Comparison of ENCODE assay signal across 18 cellular contexts in genomic region chr20:24492698-24493097, GRCh38. TPM values are rescaled to one million over a fixed set of nuclear protein-coding genes. Genes with fewer than 3 reads are reported as not detected.
DNase-seq lines count a peak whose midpoint lies in the region; ATAC-seq and TF ChIP-seq lines count a peak whose summit lies in the region.
"Had no signal": no experiment of that assay in that cellular context is flagged by ENCODE, and none has a peak within 500 bp of the region (broad histone marks: within the 10 kb centered on the region; RNA-seq: fewer than 3 reads in every experiment).

No MANE protein-coding gene starts in this region.

- H3K4me1 ChIP-seq in GM23338 (ENCODE audit: insufficient read depth), result peaks cover 11% of the 10 kb centered on the region
- peaks cover 24% of the 10 kb centered on the region for H3K4me1 ChIP-seq in neural progenitor cell
- H3K4me1 ChIP-seq in left ventricle myocardium inferior, result peaks cover 31% of the 10 kb centered on the region
- H3K4me1 ChIP-seq: HAP-1 had no signal

- peaks cover 15% of the 10 kb centered on the region for H3K27me3 Mint-ChIP-seq in GM23338 (ENCODE audit: insufficient read depth, low read depth, poor library complexity)
- H3K27me3 Mint-ChIP-seq in neural progenitor cell (ENCODE audit: insufficient read depth, low read depth), result peaks cover 10% of the 10 kb centered on the region

- TF ChIP-seq CTCF in GM23338 (conservative IDR thresholded peaks at IDR 0.05; ENCODE audit: low read depth in 2 of 2) (no peak), dorsolateral prefrontal cortex (IDR thresholded peaks at IDR 0.05 in 54 of 56, conservative IDR thresholded peaks at IDR 0.05 in 2 of 56; ENCODE audit: low read depth in 1 of 56, partially characterized antibody in 56 of 56) (no peak), neural progenitor cell (IDR thresholded peaks at IDR 0.05) (no peak), left ventricle myocardium inferior (IDR thresholded peaks at IDR 0.05; ENCODE audit: borderline replicate concordance) (no peak)

- H3K27ac ChIP-seq in GM23338 (ENCODE audit: low read depth) (no peak overlapping the region), dorsolateral prefrontal cortex (peak overlapping the region in 51 of 59 donors; percentile 7 to 75 (median 58)), neural progenitor cell (no peak overlapping the region), left ventricle myocardium inferior (replicated peaks) (no peak overlapping the region)
- H3K27ac ChIP-seq: GM23248 had no signal

- no peaks in the 10 kb centered on the region for H3K9me3 ChIP-seq in neural progenitor cell (ENCODE audit: low read depth)
- no peaks in the 10 kb centered on the region for H3K9me3 ChIP-seq in left ventricle myocardium inferior (replicated peaks)
- H3K9me3 ChIP-seq: A549, HAP-1 had no signal

- H3K36me3 Mint-ChIP-seq in GM23338 (ENCODE audit: low read depth) (peaks cover 8% of the 10 kb centered on the region; the same call in 2 of the 3 replicates), neural progenitor cell (no peaks in the 10 kb centered on the region)
- H3K36me3 Mint-ChIP-seq: CD4-positive, alpha-beta memory T cell had no signal

- H3K36me3 ChIP-seq in GM23338 (ENCODE audit: insufficient read depth) (no peaks in the 10 kb centered on the region), neural progenitor cell (no peaks in the 10 kb centered on the region), left ventricle myocardium inferior (no peaks in the 10 kb centered on the region)
- H3K36me3 ChIP-seq: HAP-1 had no signal

- H3K27me3 ChIP-seq in GM23338 (ENCODE audit: insufficient read depth) (no peaks in the 10 kb centered on the region), dorsolateral prefrontal cortex (no peaks in the 10 kb centered on the region), neural progenitor cell (no peaks in the 10 kb centered on the region), left ventricle myocardium inferior (ENCODE audit: low read depth) (no peaks in the 10 kb centered on the region)

- H2AFZ ChIP-seq in GM23338, result no peak overlapping the region
- no peak overlapping the region for H2AFZ ChIP-seq in neural progenitor cell (replicated peaks)
- H2AFZ ChIP-seq: GM23248 had no signal

- no peak overlapping the region for H3K9ac ChIP-seq in neural progenitor cell
- H3K9ac ChIP-seq: GM23248 had no signal

- H3K4me3 ChIP-seq in GM23338, result no peak overlapping the region
- H3K4me3 ChIP-seq in dorsolateral prefrontal cortex, result no peak overlapping the region
- H3K4me3 ChIP-seq in neural progenitor cell, result no peak overlapping the region
- no peak overlapping the region for H3K4me3 ChIP-seq in left ventricle myocardium inferior
- H3K4me3 ChIP-seq: A549, GM12878, GM23248, HAP-1 had no signal

- H3K4me3 Mint-ChIP-seq in GM23338 (peak overlapping the region; percentile 11; the same call in 1 of the 3 replicates), neural progenitor cell (no peak overlapping the region)
- H3K4me3 Mint-ChIP-seq: CD4-positive, alpha-beta memory T cell; HFFc6 had no signal

- intact Hi-C loops in dorsolateral prefrontal cortex (cut with DNase I), result loop anchor here in 1 of 2 donors (10.0 kb wide), 1 partner anchor 328 kb away; no protein-coding TSS in a partner anchor
- intact Hi-C loops in left ventricle myocardium inferior (cut with micrococcal nuclease), result no loop called here

- H3F3A ChIP-seq in GM23338 (replicated peaks; ENCODE audit: low read depth) (no peaks in the 10 kb centered on the region), neural progenitor cell (ENCODE audit: low read depth) (no peaks in the 10 kb centered on the region)

- no peaks in the 10 kb centered on the region; the same call in 2 of the 3 replicates for H3K9me3 Mint-ChIP-seq in GM23338
- no peaks in the 10 kb centered on the region for H3K9me3 Mint-ChIP-seq in neural progenitor cell
- H3K9me3 Mint-ChIP-seq: CD4-positive, alpha-beta memory T cell; HFFc6 had no signal

- no peaks in the 10 kb centered on the region for H3K79me2 ChIP-seq in GM23338 (replicated peaks; ENCODE audit: insufficient read depth)
- no peaks in the 10 kb centered on the region for H3K79me2 ChIP-seq in neural progenitor cell (ENCODE audit: low read depth)

- no peak for ATAC-seq in GM23338
- ATAC-seq: GM12878 had no signal

- H3K4me2 ChIP-seq in GM23338, result 0 out of 2 replicates have a peak overlapping the region, but pooled peaks have one; percentile 23
- H3K4me2 ChIP-seq in neural progenitor cell, result peak overlapping the region; percentile 62
- H3K4me2 ChIP-seq: A549 had no signal

- no peak overlapping the region for H3K27ac Mint-ChIP-seq in GM23338
- H3K27ac Mint-ChIP-seq in neural progenitor cell, result peak overlapping the region; percentile 23
- H3K27ac Mint-ChIP-seq: CD4-positive, alpha-beta memory T cell; HFFc6 had no signal

- H3K9me2 ChIP-seq in GM23338 (ENCODE audit: insufficient read depth), result no peaks in the 10 kb centered on the region

- H4K20me1 ChIP-seq in GM23338 (replicated peaks; ENCODE audit: insufficient read depth), result no peaks in the 10 kb centered on the region
- H4K20me1 ChIP-seq in neural progenitor cell (ENCODE audit: low read depth), result peaks cover 16% of the 10 kb centered on the region

- DNase-seq in GM23338 (ENCODE audit: low spot score) (no peak), cerebellar cortex (ENCODE audit: low spot score) (peak; percentile 59), dorsolateral prefrontal cortex (no peak), neural progenitor cell (ENCODE audit: low spot score) (no peak), left ventricle myocardium inferior (no peak), amygdala (lab: John Stamatoyannopoulos, UW) (no peak), Kasumi-1 (lab: John Stamatoyannopoulos, UW) (no peak)
- DNase-seq: 8988T; ACHN; Calu3; CD4-positive, alpha-beta memory T cell; DMS53; DMS79 treated with DMSO at 0.1 percent for 48 hours; HFFc6 had no signal

- H3K4me1 Mint-ChIP-seq in GM23338 (peaks cover 33% of the 10 kb centered on the region), neural progenitor cell (peaks cover 17% of the 10 kb centered on the region)
- H3K4me1 Mint-ChIP-seq: CD4-positive, alpha-beta memory T cell had no signal

TF ChIP-seq in GM23338, 12 proteins besides CTCF, POLR2A, EP300 and RAD21 (continues in another document):
- TF ChIP-seq STAT1 (IDR thresholded peaks at IDR 0.05; ENCODE audit: unreplicated experiment) (no peak), JUNB (IDR thresholded peaks at IDR 0.05; ENCODE audit: unreplicated experiment) (no peak), EZH2 (IDR thresholded peaks at IDR 0.05; ENCODE audit: low read depth, unreplicated experiment) (no peak), REST (IDR thresholded peaks at IDR 0.05; ENCODE audit: unreplicated experiment) (no peak), POLR2AphosphoS5 (IDR thresholded peaks at IDR 0.05; ENCODE audit: low read depth) (no peak), NANOG (IDR thresholded peaks at IDR 0.05; ENCODE audit: borderline replicate concordance) (no peak)

RNA-seq across cellular contexts. Expression of gene SYNDIG1, which starts 23.3 kb away (rescaled TPM):
- total RNA-seq in GM23338 (2014; rRNA removed; shearing (Covaris generic)), result 4.8 and 7.4 TPM in 2 replicates
- 2.8 and 3.0 TPM in 2 replicates for polyA plus RNA-seq in GM23338 (2016; fragmentation: Nextera tagmentation; extraction: Ambion mirVana)
- 10 to 100 TPM; 26.8 to 67.4 (median 45.8) TPM for total RNA-seq in dorsolateral prefrontal cortex
- total RNA-seq in neural progenitor cell (ENCODE audit: low replicate concordance), result 1.0 and 4.7 TPM in 2 replicates
- total RNA-seq in left ventricle myocardium inferior, result 21.4 TPM
- total RNA-seq: Calu3; CD4-positive, alpha-beta memory T cell; GM12878 had no signal
- polyA plus RNA-seq: CD4-positive, alpha-beta memory T cell; GM12878 had no signal

Comparison
In these comparisons a context has a peak if more than half of its experiments do, and no peak if none do; other contexts are left out.
1. H3K27ac ChIP-seq: peak in dorsolateral prefrontal cortex (51 of 59); none in GM23338 (single experiment), neural progenitor cell (single experiment) and left ventricle myocardium inferior (single experiment).